In genomic region chr14:95547626-95548327, GRCh38 we compare ENCODE assay signal across 9 cellular contexts. TPM values are rescaled to one million over a fixed set of nuclear protein-coding genes. Genes with fewer than 3 reads are reported as not detected.
DNase-seq lines count a peak whose midpoint lies in the region; ATAC-seq and TF ChIP-seq lines count a peak whose summit lies in the region.
"Had no signal": no experiment of that assay in that cellular context is flagged by ENCODE, and none has a peak within 500 bp of the region (broad histone marks: within the 10 kb centered on the region; RNA-seq: fewer than 3 reads in every experiment).

No MANE protein-coding gene starts in this region.

- H3K9me3 ChIP-seq in adipocyte (ENCODE audit: control insufficient read depth, low read length), result peaks cover 3% of the 10 kb centered on the region

- H3K4me3 ChIP-seq in adipocyte (ENCODE audit: low read length), result no peak overlapping the region

- peaks cover 19% of the 10 kb centered on the region for H3K4me1 ChIP-seq in adipocyte (ENCODE audit: control insufficient read depth, insufficient read depth, low read length)

- ATAC-seq in omental fat pad (ENCODE audit: low FRiP score), result no peak

- H3K36me3 ChIP-seq in adipocyte (ENCODE audit: control insufficient read depth, insufficient read depth, low read length, severe bottlenecking), result peaks cover 23% of the 10 kb centered on the region

- H3K27me3 ChIP-seq in adipocyte (replicated peaks; ENCODE audit: control insufficient read depth, insufficient read depth, low read length), result no peaks in the 10 kb centered on the region

- TF ChIP-seq CTCF in omental fat pad (IDR thresholded peaks at IDR 0.05), result no peak

- DNase-seq in HT1080 (ENCODE audit: low read depth) (peak; percentile 85), adipocyte (ENCODE audit: low read depth) (peak; percentile 50), foreskin melanocyte (peak; percentile 83), substantia nigra (lab: John Stamatoyannopoulos, UW) (peak in 2 of 49 donors; percentile 13 to 28), omental fat pad (ENCODE audit: low spot score) (no peak)
- no peak for DNase-seq in activated naive CD4-positive, alpha-beta T cell treated with anti-CD3 and anti-CD28 coated beads, Interleukin-2, amount 50 U/mL, for 16 hours
- no peak for DNase-seq in stimulated activated CD4-positive, alpha-beta T cell treated with anti-CD3 and anti-CD28 coated beads, Interleukin-4, amount 100 ng/mL, for 24 hours
- DNase-seq: activated CD4-positive, alpha-beta memory T cell treated with anti-CD3 and anti-CD28 coated beads for 36 hours; DND-41 had no signal

- H3K9ac ChIP-seq in adipocyte (ENCODE audit: low read length), result no peak overlapping the region

- H3K27ac ChIP-seq in substantia nigra (ENCODE audit: low read depth, low read length, poor library complexity, severe bottlenecking), result peak overlapping the region; percentile 64

RNA-seq across cellular contexts. Expression of gene GLRX5, which starts 12.9 kb away (rescaled TPM):
- total RNA-seq in HT1080 (2014; rRNA removed; shearing (Covaris generic)), result 112 and 114 TPM in 2 replicates
- polyA plus RNA-seq in HT1080 (2015; cell fraction: cytosol; rRNA removed), result 65.5 and 67.0 TPM in 2 replicates
- 14.3 and 14.4 TPM in 2 replicates for polyA plus RNA-seq in HT1080 (2015; cell fraction: nucleus; rRNA removed)
- 10 to 100 TPM; 25.5 to 36.8 (median 27.2) TPM for total RNA-seq in omental fat pad

RNA-seq across cellular contexts. Expression of gene SYNE3, which starts 31.3 kb away (rescaled TPM):
- 2.3 and 2.4 TPM in 2 replicates for total RNA-seq in HT1080 (2014; rRNA removed; shearing (Covaris generic))
- polyA plus RNA-seq in HT1080 (2015; cell fraction: cytosol; rRNA removed), result 0.43 TPM in 2 replicates
- polyA plus RNA-seq in HT1080 (2015; cell fraction: nucleus; rRNA removed), result 4.0 and 5.1 TPM in 2 replicates
- total RNA-seq in omental fat pad, result 100 to 1,000 TPM in 1 of 4 donors, 10 to 100 TPM in 3; 46.9 to 109 (median 88.6) TPM

Comparison
In these comparisons a context has a peak if more than half of its experiments do, and no peak if none do; other contexts are left out.
1. DNase-seq: peak in HT1080 (single experiment), adipocyte (single experiment) and foreskin melanocyte (single experiment); none in activated naive CD4-positive, alpha-beta T cell treated with anti-CD3 and anti-CD28 coated beads, Interleukin-2, amount 50 U/mL, for 16 hours (single experiment), stimulated activated CD4-positive, alpha-beta T cell treated with anti-CD3 and anti-CD28 coated beads, Interleukin-4, amount 100 ng/mL, for 24 hours (single experiment) and omental fat pad (single experiment).
2. RNA of gene SYNE3, which starts 31.3 kb away (total RNA-seq): 46.9 to 109 TPM in omental fat pad; 2.3 to 2.4 TPM in HT1080; every median in the first group is over 10 times any median in the second.